In the genomic region with DNA sequence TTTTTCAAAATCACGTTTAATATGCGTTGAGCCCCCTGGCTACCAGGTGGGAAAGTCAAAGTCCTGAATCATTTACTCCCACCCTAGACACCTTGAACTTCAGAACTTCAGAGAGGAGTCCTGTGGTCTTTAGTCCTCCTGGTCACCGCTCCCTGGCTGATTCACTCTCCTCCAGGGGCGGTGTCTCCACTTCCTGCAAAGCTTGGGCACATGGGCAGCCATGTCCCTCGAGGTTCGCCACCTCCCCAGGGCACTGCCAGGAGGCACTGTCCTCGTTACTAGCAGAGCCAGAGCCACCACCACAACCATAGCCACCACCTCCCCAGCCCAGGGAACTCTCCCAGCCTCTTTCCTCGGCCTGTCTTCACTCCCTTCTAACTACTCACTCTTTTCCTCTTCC, we compare ENCODE assay signal across 14 cellular contexts. TPM values are rescaled to one million over a fixed set of nuclear protein-coding genes. Genes with fewer than 3 reads are reported as not detected.
DNase-seq lines count a peak whose midpoint lies in the region; ATAC-seq and TF ChIP-seq lines count a peak whose summit lies in the region.
"Had no signal": no experiment of that assay in that cellular context is flagged by ENCODE, and none has a peak within 500 bp of the region (broad histone marks: within the 10 kb centered on the region; RNA-seq: fewer than 3 reads in every experiment).

No MANE protein-coding gene starts in this region.

- no peaks in the 10 kb centered on the region for H3K36me3 ChIP-seq in gastroesophageal sphincter
- H3K36me3 ChIP-seq: Peyer's patch had no signal

- H3K9me3 Mint-ChIP-seq in MCF 10A (ENCODE audit: unreplicated experiment) (no peaks in the 10 kb centered on the region), immature natural killer cell (no peaks in the 10 kb centered on the region)
- H3K9me3 Mint-ChIP-seq: CD14-positive monocyte, endodermal cell had no signal

- peaks cover 0 to 23% (median 12%) of the 10 kb centered on the region in 3 donors for H3K4me1 ChIP-seq in gastroesophageal sphincter

- CTCF ChIA-PET in MCF 10A (lab: Yijun Ruan, JAX) = interaction anchor here (0.6 to 1.5 kb wide), 6 partner anchors 7 to 390 kb away, joined by 3 to 9 read pairs (median 3); no protein-coding TSS in a partner anchor

- TF ChIP-seq POLR2A in gastroesophageal sphincter (IDR thresholded peaks at IDR 0.05) = no peak

- H3K4me3 Mint-ChIP-seq in MCF 10A (ENCODE audit: unreplicated experiment) (no peak overlapping the region), immature natural killer cell (no peak overlapping the region)
- H3K4me3 Mint-ChIP-seq: endodermal cell had no signal

- no peak for TF ChIP-seq EP300 in gastroesophageal sphincter (IDR thresholded peaks at IDR 0.05)

- WGBS in gastroesophageal sphincter (ENCODE audit: low coverage in 1 of 2), 2 donors = 87 to 88% methylated on average over 5 to 8 of the region's 8 CpGs

- no peak overlapping the region for H3K27ac ChIP-seq in gastroesophageal sphincter
- H3K27ac ChIP-seq: KMS-11, Peyer's patch had no signal

- H3K27me3 Mint-ChIP-seq in MCF 10A (ENCODE audit: insufficient read depth, unreplicated experiment) (no peaks in the 10 kb centered on the region), immature natural killer cell (ENCODE audit: low read depth in 3 of 3) (peaks cover 0 to 5% (median 4%) of the 10 kb centered on the region in 3 donors)

- intact Hi-C loops in MCF 10A (cut with micrococcal nuclease) (loop anchor here (5.0 kb wide), 1 partner anchor 365 kb away; no protein-coding TSS in a partner anchor), posterior vena cava (cut with DNase I) (loop anchor here in 1 of 2 donors (10.0 kb wide), 1 partner anchor 82 kb away; a partner anchor contains a TSS)

- TF ChIP-seq CTCF in MCF 10A (IDR thresholded peaks at IDR 0.05; ENCODE audit: unreplicated experiment) (no peak), gastroesophageal sphincter (IDR thresholded peaks at IDR 0.05) (no peak)

- peaks cover 29% of the 10 kb centered on the region for H3K4me1 Mint-ChIP-seq in MCF 10A (ENCODE audit: insufficient read depth, unreplicated experiment)
- peaks cover 13% of the 10 kb centered on the region in 2 donors for H3K4me1 Mint-ChIP-seq in immature natural killer cell
- H3K4me1 Mint-ChIP-seq: endodermal cell had no signal

- H3K4me3 ChIP-seq in gastroesophageal sphincter = no peak overlapping the region
- H3K4me3 ChIP-seq: Peyer's patch had no signal

- POLR2A ChIA-PET in MCF 10A (lab: Yijun Ruan, JAX) = interaction anchor here (0.7 to 1.2 kb wide), 3 partner anchors 9 to 29 kb away, joined by 3 read pairs; no protein-coding TSS in a partner anchor

- BruUV-seq in MCF 10A (replicated peaks; lab: Mats Ljungman, UMichigan) = TSS peak; percentile 70

- DNase-seq in D341Med (ENCODE audit: low spot score) (peak; percentile 22), HT1080 (ENCODE audit: low read depth) (peak; percentile 73), MCF 10A (ENCODE audit: unreplicated experiment) (peak; percentile 26), posterior vena cava (ENCODE audit: low spot score) (peak; percentile 62), immature natural killer cell (no peak)
- DNase-seq: endodermal cell; NCI-H187; NCI-H524; Peyer's patch; stimulated activated CD4-positive, alpha-beta T cell treated with anti-CD3 and anti-CD28 coated beads, Interleukin-2, amount 100 ng/mL, for 48 hours had no signal

- peaks cover 4% of the 10 kb centered on the region for H3K36me3 Mint-ChIP-seq in MCF 10A (ENCODE audit: insufficient read depth, unreplicated experiment)
- no peaks in the 10 kb centered on the region for H3K36me3 Mint-ChIP-seq in immature natural killer cell
- H3K36me3 Mint-ChIP-seq: CD14-positive monocyte had no signal

- no peak for ATAC-seq in HG03108 (IDR thresholded peaks at IDR 0.05; ENCODE audit: unreplicated experiment)
- ATAC-seq in gastroesophageal sphincter = no peak

- H3K27me3 ChIP-seq in gastroesophageal sphincter = no peaks in the 10 kb centered on the region
- H3K27me3 ChIP-seq: Peyer's patch had no signal

- H3K27ac Mint-ChIP-seq in MCF 10A (ENCODE audit: low read depth, unreplicated experiment) = peak overlapping the region; percentile 36
- no peak overlapping the region for H3K27ac Mint-ChIP-seq in immature natural killer cell
- H3K27ac Mint-ChIP-seq: CD14-positive monocyte, endodermal cell had no signal

- no peaks in the 10 kb centered on the region for H3K9me3 ChIP-seq in gastroesophageal sphincter
- H3K9me3 ChIP-seq: Peyer's patch had no signal

RNA-seq across cellular contexts. Expression of a gene that starts 31.0 kb away (rescaled TPM):
- 51.8 and 67.5 TPM in 2 replicates for total RNA-seq in HT1080 (2014; rRNA removed; shearing (Covaris generic))
- polyA plus RNA-seq in HT1080 (2015; cell fraction: cytosol; rRNA removed) = 51.4 and 57.1 TPM in 2 replicates
- 50.3 and 62.8 TPM in 2 replicates for polyA plus RNA-seq in HT1080 (2015; cell fraction: nucleus; rRNA removed)
- 4.7 and 4.9 TPM in 2 replicates for total RNA-seq in MCF 10A (2022)
- total RNA-seq in posterior vena cava = 100 to 1,000 TPM in 1 of 2 donors, 10 to 100 TPM in 1; 94.6 to 110 TPM
- polyA plus RNA-seq in immature natural killer cell = 1 to 10 TPM in 1 of 3 donors, under 1 TPM in 1, not detected in 1; 0.98 to 1.1 TPM
- total RNA-seq in gastroesophageal sphincter = 10 to 100 TPM; 22.9 to 63.0 (median 34.5) TPM

RNA-seq across cellular contexts. Expression of a gene that starts 34.8 kb away (rescaled TPM):
- 27.5 and 28.3 TPM in 2 replicates for total RNA-seq in HT1080 (2014; rRNA removed; shearing (Covaris generic))
- polyA plus RNA-seq in HT1080 (2015; cell fraction: cytosol; rRNA removed) = 8.8 and 13.8 TPM in 2 replicates
- 15.5 and 15.9 TPM in 2 replicates for polyA plus RNA-seq in HT1080 (2015; cell fraction: nucleus; rRNA removed)
- total RNA-seq in MCF 10A (2022) (12.0 and 17.6 TPM in 2 replicates), posterior vena cava (10 to 100 TPM; 17.3 to 20.1 TPM), gastroesophageal sphincter (10 to 100 TPM in 3 of 4 donors, 1 to 10 TPM in 1; 8.1 to 21.7 (median 13.7) TPM)
- polyA plus RNA-seq in immature natural killer cell = 10 to 100 TPM; 12.7 to 17.4 (median 13.2) TPM

RNA-seq across cellular contexts. Expression of a gene that starts 37.2 kb away (rescaled TPM):
- 31.9 and 39.2 TPM in 2 replicates for total RNA-seq in HT1080 (2014; rRNA removed; shearing (Covaris generic))
- 42.1 and 51.0 TPM in 2 replicates for polyA plus RNA-seq in HT1080 (2015; cell fraction: cytosol; rRNA removed)
- polyA plus RNA-seq in HT1080 (2015; cell fraction: nucleus; rRNA removed) = 58.6 and 76.8 TPM in 2 replicates
- total RNA-seq in MCF 10A (2022) (33.4 and 33.9 TPM in 2 replicates), posterior vena cava (10 to 100 TPM; 49.2 to 50.7 TPM), gastroesophageal sphincter (10 to 100 TPM; 24.1 to 75.1 (median 52.1) TPM)
- polyA plus RNA-seq in immature natural killer cell = 10 to 100 TPM in 2 of 3 donors, 1 to 10 TPM in 1; 8.0 to 47.7 (median 16.2) TPM

Comparison
In these comparisons a context has a peak if more than half of its experiments do, and no peak if none do; other contexts are left out.
1. DNase-seq: peak in D341Med (single experiment), HT1080 (single experiment), MCF 10A (single experiment) and posterior vena cava (single experiment); none in immature natural killer cell (0 of 3).